Comparison of ENCODE assay signal across 1 cellular context in the genomic region with DNA sequence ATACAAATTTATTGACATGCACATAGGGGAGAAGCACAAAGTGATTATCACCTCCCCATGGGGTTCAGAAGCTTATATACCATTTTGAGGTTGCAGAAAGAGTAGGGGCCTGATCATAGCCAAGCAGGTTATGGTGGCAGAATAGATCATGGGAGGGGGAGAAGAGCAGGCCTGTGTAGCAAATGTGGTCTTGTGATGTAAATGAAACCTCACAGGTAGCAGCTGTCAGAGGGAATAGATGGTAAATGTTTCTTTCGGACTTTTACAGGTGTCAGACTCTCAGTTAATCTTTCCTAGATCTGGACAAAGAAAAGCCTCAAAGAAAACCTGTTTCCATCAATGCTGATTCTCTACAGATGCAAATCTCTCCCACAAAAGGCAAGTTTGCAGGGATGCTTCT.
TF ChIP-seq lines count a peak whose summit lies in the region.

No MANE protein-coding gene starts in this region.

TF ChIP-seq in GM23338, 12 proteins besides CTCF, POLR2A, EP300 and RAD21 (continued from another document):
- TF ChIP-seq ZNF462 (CRISPR knock-in tag; IDR thresholded peaks at IDR 0.05) (no peak), EZH2 (IDR thresholded peaks at IDR 0.05; ENCODE audit: low read depth, unreplicated experiment) (no peak)
